ENCODE assay signal across 20 cellular contexts in the genomic region with DNA sequence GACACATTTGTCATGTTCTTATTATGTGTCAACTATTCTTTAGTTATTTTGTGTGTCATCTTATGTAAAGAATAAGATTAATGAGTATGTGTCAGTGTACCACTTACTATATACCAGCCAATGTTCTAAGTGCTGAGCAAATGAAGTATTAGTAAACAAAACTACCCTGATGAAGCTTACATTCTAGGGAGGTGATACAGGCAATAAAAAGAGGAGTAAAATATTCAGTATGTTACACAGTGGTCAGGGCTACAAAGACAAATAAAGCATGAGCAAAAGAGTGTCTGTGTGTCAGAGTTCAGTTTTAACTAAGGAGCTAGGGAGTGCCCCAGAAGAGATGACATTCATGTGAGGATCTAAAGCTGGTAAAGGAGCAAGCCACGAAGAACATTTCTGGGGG.
"Had no signal": no experiment of that assay in that cellular context is flagged by ENCODE, and none has a peak within 500 bp of the region (broad histone marks: within the 10 kb centered on the region; RNA-seq: fewer than 3 reads in every experiment).

No MANE protein-coding gene starts in this region.

- H3K9me3 ChIP-seq: esophagus muscularis mucosa, gastrocnemius medialis, mucosa of descending colon, sigmoid colon, thyroid gland, upper lobe of right lung had no signal

- H3K27me3 ChIP-seq: esophagus muscularis mucosa, gastrocnemius medialis, sigmoid colon, thyroid gland, upper lobe of right lung had no signal

- ATAC-seq: gastrocnemius medialis; mucosa of descending colon; stimulated activated naive CD8-positive, alpha-beta T cell treated with anti-CD3 and anti-CD28 coated beads, Interleukin-15, Interleukin-2, amounts not matched to agents 100 U/mL and 50 U/mL, for 24 hours; upper lobe of right lung had no signal

- H3K4me3 ChIP-seq: esophagus muscularis mucosa, gastrocnemius medialis, mucosa of descending colon, sigmoid colon, thyroid gland, upper lobe of right lung had no signal

- DNase-seq: activated CD4-positive, alpha-beta memory T cell treated with anti-CD3 and anti-CD28 coated beads, Interleukin-2, amount 10 ng/mL, durations not matched to agents 7 days and 5 days; activated CD4-positive, alpha-beta T cell treated with anti-CD3 and anti-CD28 coated beads for 48 hours; activated CD4-positive, CD25-positive, alpha-beta regulatory T cell; activated gamma-delta T cell treated with Interleukin-2 at 50 U/mL for 16 hours; anterior cingulate cortex; central memory CD4-positive, alpha-beta T cell; dermis blood vessel endothelial cell; effector CD8-positive, alpha-beta T cell; gastrocnemius medialis; hippocampal formation; mucosa of descending colon; occipital lobe; sigmoid colon; stimulated activated CD4-positive, alpha-beta T cell treated with anti-CD3 and anti-CD28 coated beads, Interleukin-4, amount 100 ng/mL, for 24 hours; stimulated activated naive CD8-positive, alpha-beta T cell treated with anti-CD3 and anti-CD28 coated beads, Interleukin-15, Interleukin-2, amounts not matched to agents 100 U/mL and 50 U/mL, for 24 hours; substantia nigra; T1000; thyroid gland; upper lobe of right lung had no signal

- H3K4me1 ChIP-seq: esophagus muscularis mucosa, gastrocnemius medialis, sigmoid colon, thyroid gland, upper lobe of right lung had no signal

- H3K27ac ChIP-seq: esophagus muscularis mucosa, gastrocnemius medialis, sigmoid colon, thyroid gland, upper lobe of right lung had no signal

- H3K36me3 ChIP-seq: gastrocnemius medialis, thyroid gland had no signal
